7 cellular contexts compared by ENCODE assay signal in the genomic region with DNA sequence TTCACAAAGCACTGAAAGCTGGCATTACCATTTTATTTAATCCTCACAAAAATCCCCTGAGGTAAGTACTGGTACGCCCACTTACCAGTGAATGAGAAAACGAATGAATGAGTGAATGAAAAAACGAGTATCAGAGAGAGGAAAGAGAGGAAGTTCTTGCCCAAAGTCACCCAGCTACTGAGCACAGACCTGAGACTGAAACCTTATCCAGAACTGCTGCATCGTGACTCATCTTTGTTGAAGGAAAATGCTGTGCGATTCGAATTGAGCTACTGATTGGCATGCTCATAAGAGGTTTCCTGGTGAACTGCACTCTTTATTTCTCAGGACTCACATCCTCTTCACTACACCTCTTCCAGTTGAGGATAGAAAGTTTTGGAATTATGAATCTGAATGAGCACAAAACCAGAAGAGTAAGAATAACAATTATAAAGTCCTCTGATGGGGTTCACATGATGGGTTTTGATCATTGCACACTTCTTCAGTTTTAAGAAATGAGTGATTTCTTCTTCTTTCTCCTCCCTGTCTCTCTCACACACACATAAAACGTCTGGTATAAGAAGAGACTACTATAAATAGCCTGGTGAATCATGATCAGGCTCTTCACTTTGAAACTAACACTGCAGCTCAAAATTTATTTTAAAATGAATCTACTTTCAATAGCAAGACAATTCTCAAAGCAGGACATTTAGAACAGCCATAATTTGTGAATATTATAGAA. TPM values are rescaled to one million over a fixed set of nuclear protein-coding genes. Genes with fewer than 3 reads are reported as not detected.
A peak's percentile ranks its signal among the peaks of the same experiment; 100 is the strongest.
DNase-seq lines count a peak whose midpoint lies in the region; ATAC-seq and TF ChIP-seq lines count a peak whose summit lies in the region.

No MANE protein-coding gene starts in this region.

- peak; percentile 45 for ATAC-seq in GM18870 (IDR thresholded peaks at IDR 0.05; ENCODE audit: unreplicated experiment)
- peak; percentile 42 for ATAC-seq in HG02938 (IDR thresholded peaks at IDR 0.05; ENCODE audit: unreplicated experiment)

- H3K9ac ChIP-seq in fibroblast of lung (ENCODE audit: insufficient read depth, low read length), result no peak overlapping the region

- H3K27me3 ChIP-seq in fibroblast of lung (ENCODE audit: control insufficient read depth, insufficient read depth, low read length), result no peaks in the 10 kb centered on the region

- DNase-seq in RPMI7951 (ENCODE audit: low read depth) (peak; percentile 84), fibroblast of lung (ENCODE audit: low read depth in 2 of 2) (peak; percentile 50 to 82), superior temporal gyrus (ENCODE audit: extremely low spot score) (peak; percentile 50), COLO668 (lab: John Stamatoyannopoulos, UW; ENCODE audit: unreplicated experiment) (no peak), NCI-H524 treated with DMSO at 0.1 percent for 48 hours (lab: John Stamatoyannopoulos, UW) (no peak)

- H3K79me2 ChIP-seq in fibroblast of lung (ENCODE audit: control insufficient read depth, insufficient read depth, low read length), result no peaks in the 10 kb centered on the region

- no peaks in the 10 kb centered on the region for H3K36me3 ChIP-seq in fibroblast of lung (ENCODE audit: control insufficient read depth, insufficient read depth, low read length)

- no peaks in the 10 kb centered on the region for H3K4me1 ChIP-seq in fibroblast of lung (ENCODE audit: control insufficient read depth, extremely low read depth, insufficient read depth, low read length)

- H2AFZ ChIP-seq in fibroblast of lung (ENCODE audit: low read length), result peak overlapping the region; percentile 43

- H3K4me2 ChIP-seq in fibroblast of lung (ENCODE audit: extremely low read depth, insufficient read depth, low read length), result peak overlapping the region; percentile 45

- H3K9me3 ChIP-seq in fibroblast of lung (ENCODE audit: control insufficient read depth, insufficient read depth, low read depth, low read length), result no peaks in the 10 kb centered on the region

- H3K4me3 ChIP-seq in fibroblast of lung (replicated peaks in 1 of 4; ENCODE audit: control extremely low read depth in 1 of 4, insufficient read depth in 1 of 4, low read depth in 3 of 4, low read length in 4 of 4), result no peak overlapping the region

- H4K20me1 ChIP-seq in fibroblast of lung (ENCODE audit: control insufficient read depth, extremely low read depth, insufficient read depth, low read length), result no peaks in the 10 kb centered on the region

- no peak for TF ChIP-seq CTCF in fibroblast of lung (conservative IDR thresholded peaks at IDR 0.05 in 1 of 2, IDR thresholded peaks at IDR 0.05 in 1 of 2; ENCODE audit: low read depth in 1 of 2, low read length in 2 of 2)

- no peak overlapping the region for H3K27ac ChIP-seq in fibroblast of lung (ENCODE audit: insufficient read depth, low read length)

RNA-seq across cellular contexts. Expression of a gene that starts 32.1 kb away (rescaled TPM):
- 0.10 TPM in 1 of 2 replicates, not detected in the other for total RNA-seq in RPMI7951 (2014; rRNA removed; shearing (Covaris generic))
- not detected in 2 replicates for total RNA-seq in fibroblast of lung
- polyA plus RNA-seq in fibroblast of lung, result 0.01 TPM in 1 of 2 replicates, not detected in the other
- not detected in 2 replicates for polyA plus RNA-seq in fibroblast of lung (2012)
- polyA minus RNA-seq in fibroblast of lung (ENCODE audit: low replicate concordance), result not detected in 2 replicates

Comparison
In these comparisons a context has a peak if more than half of its experiments do, and no peak if none do; other contexts are left out.
1. DNase-seq: peak in RPMI7951 (single experiment), fibroblast of lung (2 of 2) and superior temporal gyrus (single experiment); none in COLO668 (single experiment) and NCI-H524 treated with DMSO at 0.1 percent for 48 hours (single experiment).